Comparison of ENCODE assay signal across 8 cellular contexts in genomic region chr10:127906548-127907377, GRCh38. TPM values are rescaled to one million over a fixed set of nuclear protein-coding genes. Genes with fewer than 3 reads are reported as not detected.
DNase-seq lines count a peak whose midpoint lies in the region; ATAC-seq and TF ChIP-seq lines count a peak whose summit lies in the region.

A gene with protein sequence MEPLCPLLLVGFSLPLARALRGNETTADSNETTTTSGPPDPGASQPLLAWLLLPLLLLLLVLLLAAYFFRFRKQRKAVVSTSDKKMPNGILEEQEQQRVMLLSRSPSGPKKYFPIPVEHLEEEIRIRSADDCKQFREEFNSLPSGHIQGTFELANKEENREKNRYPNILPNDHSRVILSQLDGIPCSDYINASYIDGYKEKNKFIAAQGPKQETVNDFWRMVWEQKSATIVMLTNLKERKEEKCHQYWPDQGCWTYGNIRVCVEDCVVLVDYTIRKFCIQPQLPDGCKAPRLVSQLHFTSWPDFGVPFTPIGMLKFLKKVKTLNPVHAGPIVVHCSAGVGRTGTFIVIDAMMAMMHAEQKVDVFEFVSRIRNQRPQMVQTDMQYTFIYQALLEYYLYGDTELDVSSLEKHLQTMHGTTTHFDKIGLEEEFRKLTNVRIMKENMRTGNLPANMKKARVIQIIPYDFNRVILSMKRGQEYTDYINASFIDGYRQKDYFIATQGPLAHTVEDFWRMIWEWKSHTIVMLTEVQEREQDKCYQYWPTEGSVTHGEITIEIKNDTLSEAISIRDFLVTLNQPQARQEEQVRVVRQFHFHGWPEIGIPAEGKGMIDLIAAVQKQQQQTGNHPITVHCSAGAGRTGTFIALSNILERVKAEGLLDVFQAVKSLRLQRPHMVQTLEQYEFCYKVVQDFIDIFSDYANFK (plus strand): TSS chr10:127907103. CDS start chr10:128040882, 133,779 bp downstream.

- peak within 1 kb of the TSS; percentile 88 for H2AFZ ChIP-seq in parathyroid adenoma

- H3K4me3 ChIP-seq in parathyroid adenoma (ENCODE audit: low read depth, low read length), result peak within 1 kb of the TSS; percentile 42
- peak within 1 kb of the TSS; percentile 53 to 77 for H3K4me3 ChIP-seq in tibial artery

- H3K79me2 ChIP-seq in parathyroid adenoma, result no peaks in the 10 kb centered on the region

- peak within 1 kb of the TSS; percentile 72 for H3K4me2 ChIP-seq in parathyroid adenoma (ENCODE audit: low read length)

- TF ChIP-seq CTCF in parathyroid adenoma (IDR thresholded peaks at IDR 0.05) (peak; percentile 41), tibial artery (IDR thresholded peaks at IDR 0.05) (peak; percentile 72 to 96)

- H3K9ac ChIP-seq in parathyroid adenoma, result no peak within 1 kb of the TSS

- H3K4me1 ChIP-seq in parathyroid adenoma, result no peaks in the 10 kb centered on the region
- H3K4me1 ChIP-seq in tibial artery, result peaks cover 0 to 24% (median 19%) of the 10 kb centered on the region in 4 donors

- H3K27me3 ChIP-seq in parathyroid adenoma (ENCODE audit: control insufficient read depth, insufficient read depth, low read length) (no peaks in the 10 kb centered on the region), tibial artery (peaks cover 0 to 17% of the 10 kb centered on the region in 2 donors)

- intact Hi-C loops in Right ventricle myocardium superior (cut with DNase I), result loop anchor here (2.0 kb wide), 2 partner anchors 104 to 162 kb away; no protein-coding TSS in a partner anchor
- intact Hi-C loops in tibial artery (cut with DNase I; ENCODE audit: low total_unique reads), result loop anchor here (2.0 kb wide), 1 partner anchor 104 kb away; no protein-coding TSS in a partner anchor

- H3K27ac ChIP-seq in parathyroid adenoma (no peak within 1 kb of the TSS), tibial artery (peak within 1 kb of the TSS; percentile 44 to 63)

- ATAC-seq in GM18520 (IDR thresholded peaks at IDR 0.05; ENCODE audit: unreplicated experiment) (peak; percentile 65), HG03103 (IDR thresholded peaks at IDR 0.05; ENCODE audit: low read depth, unreplicated experiment) (peak; percentile 95), Right ventricle myocardium superior (ENCODE audit: poor library complexity) (peak; percentile 94)

- no peaks in the 10 kb centered on the region for H3K36me3 ChIP-seq in parathyroid adenoma (ENCODE audit: control insufficient read depth, insufficient read depth, low read length)
- H3K36me3 ChIP-seq in tibial artery, result no peaks in the 10 kb centered on the region

- H3K9me3 ChIP-seq in parathyroid adenoma (ENCODE audit: control insufficient read depth, low read length), result no peaks in the 10 kb centered on the region
- H3K9me3 ChIP-seq in tibial artery, result no peaks in the 10 kb centered on the region

- DNase-seq in ACHN, result peak; percentile 82
- DNase-seq in RPMI8226, result peak; percentile 37
- peak; percentile 79 for DNase-seq in activated naive CD4-positive, alpha-beta T cell treated with anti-CD3 and anti-CD28 coated beads, Interleukin-2, amount 50 U/mL, for 16 hours
- DNase-seq in Right ventricle myocardium superior, result peak; percentile 88
- peak in 1 of 2 donors; percentile 52 for DNase-seq in tibial artery

- in situ Hi-C loops in ACHN (cut with HindIII; ENCODE audit: low pct_ligation_motif_present, low pct_unique_long_range_greater_than_20kb, low sequenced_read_pairs), result no loop called here

RNA-seq across cellular contexts. Expression of the gene that starts here (rescaled TPM):
- total RNA-seq in Right ventricle myocardium superior, result 16.0 TPM
